ENCODE assay signal across 16 cellular contexts in genomic region chr7:151073990-151074389, GRCh38.
"Had no signal": no experiment of that assay in that cellular context is flagged by ENCODE, and none has a peak within 500 bp of the region (broad histone marks: within the 10 kb centered on the region; RNA-seq: fewer than 3 reads in every experiment).

No MANE protein-coding gene starts in this region.

- H3K27ac Mint-ChIP-seq: naive B cell, nephron had no signal

- ATAC-seq: left colon; left ventricle myocardium superior; psoas muscle; stimulated activated naive CD8-positive, alpha-beta T cell treated with anti-CD3 and anti-CD28 coated beads, Interleukin-15, Interleukin-2, amounts not matched to agents 100 U/mL and 50 U/mL, for 24 hours had no signal

- H3K9me3 Mint-ChIP-seq: naive B cell, nephron had no signal

- DNase-seq: effector CD4-positive, alpha-beta T cell; foreskin melanocyte; head of caudate nucleus; left colon; left ventricle myocardium superior; mesenchymal stem cell; midbrain; naive B cell; psoas muscle; retina; sigmoid colon; stimulated activated CD4-positive, alpha-beta T cell treated with anti-CD3 and anti-CD28 coated beads, Interleukin-2, amount 100 ng/mL, for 24 hours; stimulated activated CD4-positive, alpha-beta T cell treated with anti-CD3 and anti-CD28 coated beads, Interleukin-4, amount 100 ng/mL, for 4 hours; stimulated activated naive CD8-positive, alpha-beta T cell treated with anti-CD3 and anti-CD28 coated beads, Interleukin-15, Interleukin-2, amounts not matched to agents 100 U/mL and 50 U/mL, for 24 hours; testis had no signal

- H3K27me3 Mint-ChIP-seq: naive B cell had no signal

- H3K4me3 Mint-ChIP-seq: nephron had no signal
